ENCODE assay signal across 8 cellular contexts in genomic region chr2:206274434-206275273, GRCh38. TPM values are rescaled to one million over a fixed set of nuclear protein-coding genes. Genes with fewer than 3 reads are reported as not detected.
DNase-seq lines count a peak whose midpoint lies in the region; ATAC-seq and TF ChIP-seq lines count a peak whose summit lies in the region.

Gene ZDBF2, plus strand, starts transcription at chr2:206274663. Its CDS starts 7,187 bp downstream, at chr2:206281850.

- TF ChIP-seq RAD21 in Ishikawa (IDR thresholded peaks at IDR 0.05; ENCODE audit: low read depth): no peak

- no peak for TF ChIP-seq CTCF in GM06990 (IDR thresholded peaks at IDR 0.05; ENCODE audit: insufficient read depth, low read length, poor library complexity, severe bottlenecking)
- TF ChIP-seq CTCF in WERI-Rb-1 (IDR thresholded peaks at IDR 0.05; ENCODE audit: low read depth, low read length): no peak
- no peak for TF ChIP-seq CTCF in kidney epithelial cell (IDR thresholded peaks at IDR 0.05; ENCODE audit: insufficient read depth, low read length, poor library complexity, severe bottlenecking)

- no peak for TF ChIP-seq EP300 in Ishikawa (IDR thresholded peaks at IDR 0.05; ENCODE audit: borderline replicate concordance)

- peak; percentile 74 for DNase-seq in GM06990 (ENCODE audit: extremely low read depth, insufficient read length)
- peak; percentile 78 for DNase-seq in WERI-Rb-1
- peak; percentile 65 for DNase-seq in cerebellar cortex (ENCODE audit: low spot score)
- no peak for DNase-seq in kidney epithelial cell (ENCODE audit: low read depth)
- DNase-seq in stimulated activated CD4-positive, alpha-beta T cell treated with anti-CD3 and anti-CD28 coated beads, Interleukin-15, amount 100 ng/mL, for 48 hours (ENCODE audit: low read depth in 2 of 2): peak; percentile 15 to 25
- DNase-seq in NCI-H187 treated with DMSO at 0.1 percent for 48 hours (lab: John Stamatoyannopoulos, UW): no peak

- peak within 1 kb of the TSS; percentile 93 for H3K27ac ChIP-seq in WERI-Rb-1

- H3K27me3 ChIP-seq in GM06990 (replicated peaks; ENCODE audit: control insufficient read depth, insufficient read depth, low read length) (no peaks in the 10 kb centered on the region), WERI-Rb-1 (ENCODE audit: insufficient read depth, low read depth, severe bottlenecking) (no peaks in the 10 kb centered on the region), kidney epithelial cell (ENCODE audit: control insufficient read depth, insufficient read depth, low read length) (peaks cover 20% of the 10 kb centered on the region)

- H3K36me3 ChIP-seq in GM06990 (ENCODE audit: control insufficient read depth, insufficient read depth, low read length) (no peaks in the 10 kb centered on the region), WERI-Rb-1 (peaks cover 3% of the 10 kb centered on the region; the same call in 1 of the 2 replicates), kidney epithelial cell (ENCODE audit: control insufficient read depth, insufficient read depth, low read length) (no peaks in the 10 kb centered on the region)

- H3K9me3 ChIP-seq in WERI-Rb-1 (ENCODE audit: severe bottlenecking): no peaks in the 10 kb centered on the region

- peak; percentile 76 for ATAC-seq in GM21576 (IDR thresholded peaks at IDR 0.05; ENCODE audit: unreplicated experiment)

- H3K4me3 ChIP-seq in GM06990 (replicated peaks; ENCODE audit: low read depth, low read length) (peak within 1 kb of the TSS; percentile 91), WERI-Rb-1 (ENCODE audit: low read depth, low read length) (peak within 1 kb of the TSS; percentile 96), kidney epithelial cell (ENCODE audit: low read depth, low read length) (peak within 1 kb of the TSS; percentile 57)

TF ChIP-seq in Ishikawa, 13 proteins besides CTCF, POLR2A, EP300 and RAD21:
- TF ChIP-seq TAF1 (IDR thresholded peaks at IDR 0.05; ENCODE audit: low read depth) (peak; percentile 63), CEBPB (IDR thresholded peaks at IDR 0.05) (no peak), MAX (IDR thresholded peaks at IDR 0.05) (peak; percentile 84), CREB1 (IDR thresholded peaks at IDR 0.05; ENCODE audit: low read depth) (peak; percentile 84), REST (IDR thresholded peaks at IDR 0.05; ENCODE audit: low read depth) (no peak), FOXM1 (IDR thresholded peaks at IDR 0.05; ENCODE audit: borderline replicate concordance, low read depth) (no peak), TCF12 (IDR thresholded peaks at IDR 0.05; ENCODE audit: low read depth) (no peak; the same call in 1 of the 2 replicates), YY1 (IDR thresholded peaks at IDR 0.05; ENCODE audit: low read depth) (peak; percentile 24; the same call in 1 of the 2 replicates)

RNA-seq across cellular contexts. Expression of gene ZDBF2, which starts in this region (rescaled TPM):
- 8.5 and 9.2 TPM in 2 replicates for total RNA-seq in kidney epithelial cell

Comparison
In these comparisons a context has a peak if more than half of its experiments do, and no peak if none do; other contexts are left out.
1. DNase-seq: peak in GM06990 (single experiment), WERI-Rb-1 (single experiment), cerebellar cortex (single experiment) and stimulated activated CD4-positive, alpha-beta T cell treated with anti-CD3 and anti-CD28 coated beads, Interleukin-15, amount 100 ng/mL, for 48 hours (2 of 2); none in kidney epithelial cell (single experiment) and NCI-H187 treated with DMSO at 0.1 percent for 48 hours (single experiment).
2. Peak in every context shown above with its lines, with median percentiles within 50 percentile points of each other: H3K4me3 ChIP-seq.